1 cellular context compared by ENCODE assay signal in genomic region chr22:36413022-36413770, GRCh38.
TF ChIP-seq lines count a peak whose summit lies in the region.

No MANE protein-coding gene starts in this region.

TF ChIP-seq in GM23338, 12 proteins besides CTCF, POLR2A, EP300 and RAD21:
- no peak for TF ChIP-seq STAT1 (IDR thresholded peaks at IDR 0.05; ENCODE audit: unreplicated experiment)
- TF ChIP-seq NANOG (IDR thresholded peaks at IDR 0.05; ENCODE audit: borderline replicate concordance), result no peak
- TF ChIP-seq ZNF114 (CRISPR knock-in tag; IDR thresholded peaks at IDR 0.05), result no peak
- no peak for TF ChIP-seq POLR2AphosphoS5 (IDR thresholded peaks at IDR 0.05; ENCODE audit: low read depth)
- TF ChIP-seq EZH2 (IDR thresholded peaks at IDR 0.05; ENCODE audit: low read depth, unreplicated experiment), result no peak
- TF ChIP-seq ZNF331 (CRISPR knock-in tag; IDR thresholded peaks at IDR 0.05; ENCODE audit: low read depth), result no peak
- no peak for TF ChIP-seq ZNF462 (CRISPR knock-in tag; IDR thresholded peaks at IDR 0.05)
